ENCODE assay signal across 23 cellular contexts in genomic region chr7:36182854-36183604, GRCh38. TPM values are rescaled to one million over a fixed set of nuclear protein-coding genes. Genes with fewer than 3 reads are reported as not detected.
DNase-seq lines count a peak whose midpoint lies in the region; ATAC-seq and TF ChIP-seq lines count a peak whose summit lies in the region.
"Had no signal": no experiment of that assay in that cellular context is flagged by ENCODE, and none has a peak within 500 bp of the region (broad histone marks: within the 10 kb centered on the region; RNA-seq: fewer than 3 reads in every experiment).

No MANE protein-coding gene starts in this region.

- H3K27me3 ChIP-seq in BLaER1 treated with 17β-estradiol and CSF1 and Interleukin-3, amounts not matched to agents 10 nM and 100 nM, result no peaks in the 10 kb centered on the region
- H3K27me3 ChIP-seq: left lung, stomach, upper lobe of right lung had no signal

- H3K9me3 Mint-ChIP-seq in CD14-positive monocyte, result peaks cover 5 to 6% (median 6%) of the 10 kb centered on the region in 7 donors
- H3K9me3 Mint-ChIP-seq: effector memory CD8-positive, alpha-beta T cell had no signal

- H3K4me2 ChIP-seq in BLaER1 treated with 17β-estradiol and CSF1 and Interleukin-3, amounts not matched to agents 10 nM and 100 nM, result peak overlapping the region; percentile 20 to 95 (median 47); a peak in 21 of 22 replicates

- peaks cover 0 to 3% (median 0%) of the 10 kb centered on the region in 3 donors for H3K27me3 Mint-ChIP-seq in CD14-positive monocyte (ENCODE audit: low read depth in 3 of 3)
- H3K27me3 Mint-ChIP-seq: CD4-positive, alpha-beta memory T cell had no signal

- peaks cover 28 to 100% (median 67%) of the 10 kb centered on the region in 10 experiments; a peak in 19 of 20 replicates for H3K4me1 ChIP-seq in BLaER1 treated with 17β-estradiol and CSF1 and Interleukin-3, amounts not matched to agents 10 nM and 100 nM
- no peaks in the 10 kb centered on the region for H3K4me1 ChIP-seq in mucosa of descending colon (ENCODE audit: low read depth)
- H3K4me1 ChIP-seq: upper lobe of right lung had no signal

- H3K27ac ChIP-seq in BLaER1 treated with 17β-estradiol and CSF1 and Interleukin-3, amounts not matched to agents 10 nM and 100 nM, result peak overlapping the region in 7 of 11 experiments; percentile 2 to 27 (median 26); a peak in 7 of 22 replicates
- H3K27ac ChIP-seq: left lung, SK-N-MC, upper lobe of right lung had no signal

- H3K4me3 ChIP-seq in BLaER1 treated with 17β-estradiol and CSF1 and Interleukin-3, amounts not matched to agents 10 nM and 100 nM, result no peak overlapping the region
- H3K4me3 ChIP-seq in mucosa of descending colon, result no peak overlapping the region
- H3K4me3 ChIP-seq: left lung, SK-N-MC, stomach, upper lobe of right lung had no signal

- TF ChIP-seq CTCF in mucosa of descending colon (IDR thresholded peaks at IDR 0.05) (no peak), CD14-positive monocyte (IDR thresholded peaks at IDR 0.05) (no peak)

- no peak overlapping the region for H3K27ac Mint-ChIP-seq in CD14-positive monocyte
- H3K27ac Mint-ChIP-seq: activated CD8-positive, alpha-beta memory T cell treated with anti-CD3 and anti-CD28 coated beads, Interleukin-2, amount 10 ng/mL, durations not matched to agents 7 days and 5 days; CD4-positive, alpha-beta memory T cell had no signal

- peak overlapping the region in 1 of 2 donors; percentile 2 for H3K4me3 Mint-ChIP-seq in CD14-positive monocyte
- H3K4me3 Mint-ChIP-seq: activated CD8-positive, alpha-beta memory T cell treated with anti-CD3 and anti-CD28 coated beads, Interleukin-2, amount 10 ng/mL, durations not matched to agents 7 days and 5 days; CD4-positive, alpha-beta memory T cell; effector memory CD8-positive, alpha-beta T cell had no signal

- intact Hi-C loops in mucosa of descending colon (cut with DNase I, micrococcal nuclease), result no loop called here
- intact Hi-C loops in CD14-positive monocyte (cut with micrococcal nuclease), result no loop called here

- H3K4me1 Mint-ChIP-seq in CD14-positive monocyte, result peaks cover 62% of the 10 kb centered on the region
- H3K4me1 Mint-ChIP-seq: activated CD8-positive, alpha-beta memory T cell treated with anti-CD3 and anti-CD28 coated beads, Interleukin-2, amount 10 ng/mL, durations not matched to agents 7 days and 5 days had no signal

- peaks cover 0 to 8% (median 0%) of the 10 kb centered on the region in 11 experiments; a peak in 1 of 22 replicates for H3K9me3 ChIP-seq in BLaER1 treated with 17β-estradiol and CSF1 and Interleukin-3, amounts not matched to agents 10 nM and 100 nM (replicated peaks in 1 of 11)
- no peaks in the 10 kb centered on the region for H3K9me3 ChIP-seq in mucosa of descending colon
- H3K9me3 ChIP-seq: left lung, stomach, upper lobe of right lung had no signal

- H3K36me3 ChIP-seq in BLaER1 treated with 17β-estradiol and CSF1 and Interleukin-3, amounts not matched to agents 10 nM and 100 nM, result peaks cover 0 to 66% (median 0%) of the 10 kb centered on the region in 11 experiments; a peak in 6 of 22 replicates
- no peaks in the 10 kb centered on the region for H3K36me3 ChIP-seq in mucosa of descending colon (ENCODE audit: low read depth)
- H3K36me3 ChIP-seq: left lung, stomach, upper lobe of right lung had no signal

- H3K9ac ChIP-seq in BLaER1 treated with 17β-estradiol and CSF1 and Interleukin-3, amounts not matched to agents 10 nM and 100 nM, result peak overlapping the region in 4 of 11 experiments; percentile 11 to 50 (median 25); a peak in 4 of 22 replicates

- peaks cover 24 to 27% of the 10 kb centered on the region in 2 donors for H3K36me3 Mint-ChIP-seq in CD14-positive monocyte
- H3K36me3 Mint-ChIP-seq: activated CD8-positive, alpha-beta memory T cell treated with anti-CD3 and anti-CD28 coated beads, Interleukin-2, amount 10 ng/mL, durations not matched to agents 7 days and 5 days had no signal

- peaks cover 0 to 64% (median 0%) of the 10 kb centered on the region in 11 experiments; a peak in 3 of 22 replicates for H4K20me1 ChIP-seq in BLaER1 treated with 17β-estradiol and CSF1 and Interleukin-3, amounts not matched to agents 10 nM and 100 nM

- ATAC-seq in mucosa of descending colon, result peak; percentile 31
- ATAC-seq in GM21360 (IDR thresholded peaks at IDR 0.05; ENCODE audit: unreplicated experiment), result no peak
- ATAC-seq: activated CD8-positive, alpha-beta memory T cell treated with anti-CD3 and anti-CD28 coated beads, Interleukin-2, amount 10 ng/mL, durations not matched to agents 7 days and 5 days; effector memory CD8-positive, alpha-beta T cell; left lung; upper lobe of right lung had no signal

- DNase-seq in NCI-H2171 (lab: John Stamatoyannopoulos, UW) (peak; percentile 69), dermis blood vessel endothelial cell (peak; percentile 21), mucosa of descending colon (no peak), AG20443 (ENCODE audit: low spot score) (no peak), CD14-positive monocyte (ENCODE audit: low spot score) (no peak)
- DNase-seq in activated CD4-positive, alpha-beta T cell treated with anti-CD3 and anti-CD28 coated beads for 48 hours, result no peak
- DNase-seq: ACHN; activated CD4-positive, alpha-beta T cell treated with anti-CD3 and anti-CD28 coated beads for 1 hour; activated CD8-positive, alpha-beta memory T cell treated with anti-CD3 and anti-CD28 coated beads, Interleukin-2, amount 10 ng/mL, durations not matched to agents 7 days and 5 days; CD4-positive, alpha-beta memory T cell; effector memory CD8-positive, alpha-beta T cell; GOT3; left lung; MM.1S; NCI-H187; NCI-H510A; stimulated activated CD4-positive, alpha-beta T cell treated with anti-CD3 and anti-CD28 coated beads, Interleukin-2, amount 100 ng/mL, for 24 hours; stomach; T1000; upper lobe of right lung had no signal

RNA-seq across cellular contexts. Expression of gene EEPD1, which starts 30.0 kb away (rescaled TPM):
- total RNA-seq in dermis blood vessel endothelial cell, result 1.3 and 5.1 TPM in 2 replicates
- 10 to 100 TPM in 2 of 3 donors, 1 to 10 TPM in 1; 9.9 to 16.8 (median 16.3) TPM for total RNA-seq in mucosa of descending colon
- polyA plus RNA-seq in CD14-positive monocyte, result 10 to 100 TPM in 1 of 2 donors, 1 to 10 TPM in 1; 8.6 to 12.6 TPM

Comparison
In these comparisons a context has a peak if more than half of its experiments do, and no peak if none do; other contexts are left out.
1. DNase-seq: peak in NCI-H2171 (single experiment) and dermis blood vessel endothelial cell (single experiment); none in mucosa of descending colon (0 of 3), AG20443 (single experiment), activated CD4-positive, alpha-beta T cell treated with anti-CD3 and anti-CD28 coated beads for 48 hours (single experiment) and CD14-positive monocyte (single experiment).